In the genomic region with DNA sequence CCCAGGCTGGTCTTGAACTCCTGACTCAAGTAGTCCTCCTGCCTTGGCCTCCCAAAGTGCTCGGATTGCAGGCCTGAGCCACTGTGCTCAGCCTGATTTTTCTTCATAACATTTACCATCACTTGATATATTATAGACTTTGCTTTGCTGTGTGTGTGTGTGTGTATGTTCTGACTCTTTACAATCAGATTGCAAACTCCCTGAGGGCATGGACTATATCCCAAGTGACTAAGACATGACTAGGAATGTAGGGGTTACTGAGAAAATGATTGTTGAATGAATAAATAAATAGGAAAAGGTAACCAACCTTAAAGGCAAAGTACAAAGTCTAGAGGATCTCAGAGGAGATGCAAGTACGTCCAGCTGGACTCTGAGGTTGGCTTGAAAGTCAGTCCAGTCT, we compare ENCODE assay signal across 25 cellular contexts. TPM values are rescaled to one million over a fixed set of nuclear protein-coding genes. Genes with fewer than 3 reads are reported as not detected.
DNase-seq lines count a peak whose midpoint lies in the region; ATAC-seq, FAIRE-seq and TF ChIP-seq lines count a peak whose summit lies in the region.
"Had no signal": no experiment of that assay in that cellular context is flagged by ENCODE, and none has a peak within 500 bp of the region (broad histone marks: within the 10 kb centered on the region; RNA-seq: fewer than 3 reads in every experiment).

No MANE protein-coding gene starts in this region.

- no peak overlapping the region for H2AFZ ChIP-seq in K562 (ENCODE audit: low read depth, low read length)

- 5% methylated on average over 2 of the region's 2 CpGs for WGBS in K562 (ENCODE audit: insufficient coverage, low coverage, missing lambda C conversion rate)

- in situ Hi-C loops in K562 (cut with MboI): no loop called here

- H3K79me2 ChIP-seq in K562 (ENCODE audit: control insufficient read depth, insufficient read depth, low read length): no peaks in the 10 kb centered on the region

- ATAC-seq in K562 (no peak), GM18909 (IDR thresholded peaks at IDR 0.05; ENCODE audit: poor library complexity, unreplicated experiment) (no peak), HG02884 (IDR thresholded peaks at IDR 0.05; ENCODE audit: unreplicated experiment) (no peak), HG02938 (IDR thresholded peaks at IDR 0.05; ENCODE audit: unreplicated experiment) (no peak)
- ATAC-seq: CD8-positive, alpha-beta T cell; GM12878 had no signal

- no peak overlapping the region for H3K4me2 ChIP-seq in K562 (ENCODE audit: insufficient read depth, low read length)
- H3K4me2 ChIP-seq: BLaER1 had no signal

- H3K4me3 ChIP-seq in K562: no peak overlapping the region
- H3K4me3 ChIP-seq: BLaER1, GM12878 had no signal

- H3K9ac ChIP-seq in K562 (ENCODE audit: insufficient read depth in 1 of 2, low read depth in 2 of 2, low read length in 2 of 2): no peak overlapping the region
- H3K9ac ChIP-seq: BLaER1 had no signal

- no peak for TF ChIP-seq RAD21 in K562 (CRISPR knock-in tag; conservative IDR thresholded peaks at IDR 0.05 in 1 of 2, IDR thresholded peaks at IDR 0.05 in 1 of 2)

- no peaks in the 10 kb centered on the region for H4K20me1 ChIP-seq in K562 (replicated peaks; ENCODE audit: control insufficient read depth, insufficient read depth, low read length)
- H4K20me1 ChIP-seq: BLaER1 had no signal

- no peak for FAIRE-seq in K562 (lab: Jason Lieb, UNC)
- FAIRE-seq: A204.1, D721Med, G401.6, GM12878, GM12892, GM18507, GM19239 had no signal

- H3K27ac ChIP-seq in K562 (ENCODE audit: extremely low read depth, low read depth, low read length): no peak overlapping the region
- H3K27ac ChIP-seq: BLaER1 had no signal

- DNase-seq in M059J (ENCODE audit: low read depth) (peak; percentile 10), K562 (ENCODE audit: extremely low read depth in 1 of 4, low spot score in 3 of 4) (no peak)
- DNase-seq: 8988T; ACHN; BE2C; C1 segment of cervical spinal cord; Caco-2; Calu3; CD4-positive, CD25-positive, alpha-beta regulatory T cell; CD8-positive, alpha-beta T cell; DMS79 treated with DMSO at 0.1 percent for 48 hours; GF-D8 had no signal

- H3K9me3 ChIP-seq in K562 (replicated peaks; ENCODE audit: control insufficient read depth, insufficient read depth, low read depth, low read length): no peaks in the 10 kb centered on the region
- H3K9me3 ChIP-seq: BE2C, Caco-2 had no signal

- CTCF ChIA-PET in K562 (lab: Yijun Ruan, JAX; ENCODE audit: low intra/inter-chr PET ratio): no interaction called here

- H3K4me1 ChIP-seq in K562 (replicated peaks in 1 of 2; ENCODE audit: control insufficient read depth in 2 of 2, insufficient read depth in 2 of 2, low read length in 2 of 2): peaks cover 14 to 16% of the 10 kb centered on the region in 2 experiments
- H3K4me1 ChIP-seq: BE2C, Caco-2 had no signal

- intact Hi-C loops in K562 (cut with micrococcal nuclease): no loop called here

- no peaks in the 10 kb centered on the region for H3K27me3 ChIP-seq in K562 (ENCODE audit: control insufficient read depth in 2 of 2, insufficient read depth in 2 of 2, low read length in 2 of 2)
- H3K27me3 ChIP-seq: BLaER1 had no signal

- TF ChIP-seq CTCF in K562 (IDR thresholded peaks at IDR 0.05 in 2 of 3, conservative IDR thresholded peaks at IDR 0.05 in 1 of 3; ENCODE audit: insufficient read depth in 2 of 3, low read depth in 1 of 3, low read length in 3 of 3): no peak

- TF ChIP-seq POLR2A in K562 (conservative IDR thresholded peaks at IDR 0.05): no peak

- peaks cover 3% of the 10 kb centered on the region for H3K9me1 ChIP-seq in K562 (ENCODE audit: control insufficient read depth, insufficient read depth, low read length)

- TF ChIP-seq EP300 in K562 (IDR thresholded peaks at IDR 0.05; ENCODE audit: low read length): no peak

- H3K36me3 ChIP-seq in K562 (ENCODE audit: control insufficient read depth, insufficient read depth, low read length): no peaks in the 10 kb centered on the region
- H3K36me3 ChIP-seq: BE2C, BLaER1 had no signal

- BruUV-seq in K562 (replicated peaks; lab: Mats Ljungman, UMichigan): no TSS peak

- POLR2A ChIA-PET in K562 (lab: Yijun Ruan, JAX): no interaction called here

RNA-seq across cellular contexts. Expression of a gene that starts 9.6 kb away (rescaled TPM):
- total RNA-seq in M059J (2014; rRNA removed; shearing (Covaris generic)): not detected in 2 replicates
- not detected in 2 replicates for total RNA-seq in K562 (2011; cell fraction: chromatin; rRNA removed; ENCODE audit: low replicate concordance)
- not detected in 2 replicates for total RNA-seq in K562 (2011; cell fraction: nucleolus; rRNA removed)
- not detected in 2 replicates for total RNA-seq in K562 (2011; cell fraction: nucleoplasm; rRNA removed)
- total RNA-seq in K562 (2014; rRNA removed) (not detected in 2 replicates), K562 (2014; rRNA removed; fragmentation: Illumina TruSeq; extraction: Trizol) (not detected in 2 replicates), K562 (2015; rRNA removed; fragmentation: Illumina TruSeq; extraction: Trizol) (not detected in 2 replicates), K562 (2021) (not detected in 2 replicates)
- polyA plus RNA-seq in K562 (2011; rRNA removed) (not detected in 2 replicates), K562 (2014; fragmentation: Illumina TruSeq; extraction: Trizol) (not detected in 2 replicates), K562 (2014; fragmentation: Nextera tagmentation; extraction: Ambion mirVana) (not detected), K562 (2014; rRNA removed) (not detected in 2 replicates)
- not detected in 2 replicates for polyA plus RNA-seq in K562 (2011; cell fraction: cytosol; rRNA removed)
- polyA plus RNA-seq in K562 (2011; cell fraction: nucleus; rRNA removed): not detected in 2 replicates
- not detected in 2 replicates for polyA plus RNA-seq in K562 (2012)
- 0.30 TPM in 1 of 2 replicates, not detected in the other for polyA minus RNA-seq in K562 (2011; rRNA and poly(A)+ RNA removed)
- polyA minus RNA-seq in K562 (2011; cell fraction: cytosol; rRNA and poly(A)+ RNA removed): not detected in 2 replicates
- not detected in 2 replicates for polyA minus RNA-seq in K562 (2011; cell fraction: nucleus; rRNA and poly(A)+ RNA removed)
- total RNA-seq: A673; Caco-2; Calu3; CD4-positive, CD25-positive, alpha-beta regulatory T cell; CD8-positive, alpha-beta T cell had no signal
- polyA plus RNA-seq: CD14-positive monocyte had no signal

RNA-seq across cellular contexts. Expression of a gene that starts 40.7 kb away (rescaled TPM):
- total RNA-seq in M059J (2014; rRNA removed; shearing (Covaris generic)): 16.5 and 22.7 TPM in 2 replicates
- 36.3 and 66.8 TPM in 2 replicates for total RNA-seq in K562 (2011; cell fraction: chromatin; rRNA removed; ENCODE audit: low replicate concordance)
- 23.4 and 28.7 TPM in 2 replicates for total RNA-seq in K562 (2011; cell fraction: nucleolus; rRNA removed)
- 36.6 and 52.4 TPM in 2 replicates for total RNA-seq in K562 (2011; cell fraction: nucleoplasm; rRNA removed)
- total RNA-seq in K562 (2014; rRNA removed) (14.0 and 15.8 TPM in 2 replicates), K562 (2014; rRNA removed; fragmentation: Illumina TruSeq; extraction: Trizol) (23.2 and 26.2 TPM in 2 replicates), K562 (2015; rRNA removed; fragmentation: Illumina TruSeq; extraction: Trizol) (15.8 and 17.1 TPM in 2 replicates), K562 (2021) (13.9 and 14.2 TPM in 2 replicates)
- polyA plus RNA-seq in K562 (2011; rRNA removed) (13.9 and 20.8 TPM in 2 replicates), K562 (2014; fragmentation: Illumina TruSeq; extraction: Trizol) (21.2 and 24.5 TPM in 2 replicates), K562 (2014; fragmentation: Nextera tagmentation; extraction: Ambion mirVana) (10 to 100 TPM in 1 of 2 experiments, 1 to 10 TPM in 1; 7.2 to 10.1 TPM), K562 (2014; rRNA removed) (15.8 and 18.6 TPM in 2 replicates)
- polyA plus RNA-seq in K562 (2011; cell fraction: cytosol; rRNA removed): 4.4 and 5.7 TPM in 2 replicates
- 14.2 and 18.7 TPM in 2 replicates for polyA plus RNA-seq in K562 (2011; cell fraction: nucleus; rRNA removed)
- 10.5 and 12.1 TPM in 2 replicates for polyA plus RNA-seq in K562 (2012)
- 16.0 and 17.9 TPM in 2 replicates for polyA minus RNA-seq in K562 (2011; rRNA and poly(A)+ RNA removed)
- 5.2 and 6.5 TPM in 2 replicates for polyA minus RNA-seq in K562 (2011; cell fraction: cytosol; rRNA and poly(A)+ RNA removed)
- 10.2 and 12.6 TPM in 2 replicates for polyA minus RNA-seq in K562 (2011; cell fraction: nucleus; rRNA and poly(A)+ RNA removed)

RNA-seq across cellular contexts. Expression of a gene that starts 40.8 kb away (rescaled TPM):
- total RNA-seq in M059J (2014; rRNA removed; shearing (Covaris generic)): 7.5 and 10.6 TPM in 2 replicates
- total RNA-seq in K562 (2011; cell fraction: chromatin; rRNA removed; ENCODE audit: low replicate concordance): 12.1 and 20.7 TPM in 2 replicates
- 9.7 and 9.8 TPM in 2 replicates for total RNA-seq in K562 (2011; cell fraction: nucleolus; rRNA removed)
- 11.8 and 14.0 TPM in 2 replicates for total RNA-seq in K562 (2011; cell fraction: nucleoplasm; rRNA removed)
- 4.9 and 5.8 TPM in 2 replicates for total RNA-seq in K562 (2014; rRNA removed)
- total RNA-seq in K562 (2014; rRNA removed; fragmentation: Illumina TruSeq; extraction: Trizol): 9.1 and 13.0 TPM in 2 replicates
- 5.4 and 6.7 TPM in 2 replicates for total RNA-seq in K562 (2015; rRNA removed; fragmentation: Illumina TruSeq; extraction: Trizol)
- total RNA-seq in K562 (2021): 5.2 and 6.2 TPM in 2 replicates
- 8.7 and 10.7 TPM in 2 replicates for polyA plus RNA-seq in K562 (2011; rRNA removed)
- 2.7 and 5.2 TPM in 2 replicates for polyA plus RNA-seq in K562 (2011; cell fraction: cytosol; rRNA removed)
- 7.1 and 7.7 TPM in 2 replicates for polyA plus RNA-seq in K562 (2011; cell fraction: nucleus; rRNA removed)
- 3.7 and 5.0 TPM in 2 replicates for polyA plus RNA-seq in K562 (2012)
- polyA plus RNA-seq in K562 (2014; fragmentation: Illumina TruSeq; extraction: Trizol): 9.0 and 9.4 TPM in 2 replicates
- 1 to 10 TPM in 1 of 2 experiments, under 1 TPM in 1; 0.84 to 2.0 TPM for polyA plus RNA-seq in K562 (2014; fragmentation: Nextera tagmentation; extraction: Ambion mirVana)
- 8.0 and 8.9 TPM in 2 replicates for polyA plus RNA-seq in K562 (2014; rRNA removed)
- polyA minus RNA-seq in K562 (2011; rRNA and poly(A)+ RNA removed): 9.3 and 9.5 TPM in 2 replicates
- 2.8 and 4.1 TPM in 2 replicates for polyA minus RNA-seq in K562 (2011; cell fraction: cytosol; rRNA and poly(A)+ RNA removed)
- polyA minus RNA-seq in K562 (2011; cell fraction: nucleus; rRNA and poly(A)+ RNA removed): 4.6 and 6.7 TPM in 2 replicates

RNA-seq across cellular contexts. Expression of a gene that starts 54.8 kb away (rescaled TPM):
- total RNA-seq in M059J (2014; rRNA removed; shearing (Covaris generic)): 19.6 and 22.9 TPM in 2 replicates
- total RNA-seq in K562 (2011; cell fraction: chromatin; rRNA removed; ENCODE audit: low replicate concordance): 39.5 and 41.5 TPM in 2 replicates
- total RNA-seq in K562 (2011; cell fraction: nucleolus; rRNA removed): 21.5 and 22.1 TPM in 2 replicates
- total RNA-seq in K562 (2011; cell fraction: nucleoplasm; rRNA removed): 24.3 and 25.0 TPM in 2 replicates
- total RNA-seq in K562 (2014; rRNA removed) (14.6 and 16.3 TPM in 2 replicates), K562 (2014; rRNA removed; fragmentation: Illumina TruSeq; extraction: Trizol) (21.1 and 21.3 TPM in 2 replicates), K562 (2015; rRNA removed; fragmentation: Illumina TruSeq; extraction: Trizol) (16.6 and 17.9 TPM in 2 replicates), K562 (2021) (16.5 TPM in 2 replicates)
- polyA plus RNA-seq in K562 (2011; rRNA removed) (28.5 and 29.4 TPM in 2 replicates), K562 (2014; fragmentation: Illumina TruSeq; extraction: Trizol) (22.6 and 26.1 TPM in 2 replicates), K562 (2014; fragmentation: Nextera tagmentation; extraction: Ambion mirVana) (10 to 100 TPM; 16.0 to 24.6 TPM), K562 (2014; rRNA removed) (18.4 and 19.2 TPM in 2 replicates)
- 17.9 and 18.3 TPM in 2 replicates for polyA plus RNA-seq in K562 (2011; cell fraction: cytosol; rRNA removed)
- 32.4 and 37.3 TPM in 2 replicates for polyA plus RNA-seq in K562 (2011; cell fraction: nucleus; rRNA removed)
- polyA plus RNA-seq in K562 (2012): 11.6 and 20.5 TPM in 2 replicates
- polyA minus RNA-seq in K562 (2011; rRNA and poly(A)+ RNA removed): 20.5 and 21.2 TPM in 2 replicates
- 6.0 and 10.7 TPM in 2 replicates for polyA minus RNA-seq in K562 (2011; cell fraction: cytosol; rRNA and poly(A)+ RNA removed)
- polyA minus RNA-seq in K562 (2011; cell fraction: nucleus; rRNA and poly(A)+ RNA removed): 8.8 and 13.7 TPM in 2 replicates

RNA-seq across cellular contexts. Expression of a gene that starts 55.0 kb away (rescaled TPM):
- 11.8 and 14.1 TPM in 2 replicates for total RNA-seq in M059J (2014; rRNA removed; shearing (Covaris generic))
- 20.1 and 25.2 TPM in 2 replicates for total RNA-seq in K562 (2011; cell fraction: chromatin; rRNA removed; ENCODE audit: low replicate concordance)
- total RNA-seq in K562 (2011; cell fraction: nucleolus; rRNA removed): 18.3 and 21.2 TPM in 2 replicates
- 14.8 and 19.4 TPM in 2 replicates for total RNA-seq in K562 (2011; cell fraction: nucleoplasm; rRNA removed)
- total RNA-seq in K562 (2014; rRNA removed): 13.7 and 16.3 TPM in 2 replicates
- 10.0 TPM in 2 replicates for total RNA-seq in K562 (2014; rRNA removed; fragmentation: Illumina TruSeq; extraction: Trizol)
- total RNA-seq in K562 (2015; rRNA removed; fragmentation: Illumina TruSeq; extraction: Trizol): 11.5 and 12.5 TPM in 2 replicates
- 11.2 and 12.4 TPM in 2 replicates for total RNA-seq in K562 (2021)
- polyA plus RNA-seq in K562 (2011; rRNA removed): 13.3 and 14.5 TPM in 2 replicates
- 9.0 and 10.8 TPM in 2 replicates for polyA plus RNA-seq in K562 (2011; cell fraction: cytosol; rRNA removed)
- polyA plus RNA-seq in K562 (2011; cell fraction: nucleus; rRNA removed): 23.0 and 23.8 TPM in 2 replicates
- polyA plus RNA-seq in K562 (2012): 9.4 and 13.7 TPM in 2 replicates
- polyA plus RNA-seq in K562 (2014; fragmentation: Illumina TruSeq; extraction: Trizol): 14.9 and 19.1 TPM in 2 replicates
- polyA plus RNA-seq in K562 (2014; fragmentation: Nextera tagmentation; extraction: Ambion mirVana): 1 to 10 TPM; 5.1 to 8.3 TPM
- polyA plus RNA-seq in K562 (2014; rRNA removed): 12.4 and 13.1 TPM in 2 replicates
- polyA minus RNA-seq in K562 (2011; rRNA and poly(A)+ RNA removed): 5.3 and 7.0 TPM in 2 replicates
- 5.5 and 6.1 TPM in 2 replicates for polyA minus RNA-seq in K562 (2011; cell fraction: cytosol; rRNA and poly(A)+ RNA removed)
- polyA minus RNA-seq in K562 (2011; cell fraction: nucleus; rRNA and poly(A)+ RNA removed): 10.0 and 14.0 TPM in 2 replicates
